In genomic region chr14:23469127-23469905, GRCh38 we compare ENCODE assay signal across 8 cellular contexts. TPM values are rescaled to one million over a fixed set of nuclear protein-coding genes. Genes with fewer than 3 reads are reported as not detected.
DNase-seq lines count a peak whose midpoint lies in the region; ATAC-seq and TF ChIP-seq lines count a peak whose summit lies in the region.

A gene with protein sequence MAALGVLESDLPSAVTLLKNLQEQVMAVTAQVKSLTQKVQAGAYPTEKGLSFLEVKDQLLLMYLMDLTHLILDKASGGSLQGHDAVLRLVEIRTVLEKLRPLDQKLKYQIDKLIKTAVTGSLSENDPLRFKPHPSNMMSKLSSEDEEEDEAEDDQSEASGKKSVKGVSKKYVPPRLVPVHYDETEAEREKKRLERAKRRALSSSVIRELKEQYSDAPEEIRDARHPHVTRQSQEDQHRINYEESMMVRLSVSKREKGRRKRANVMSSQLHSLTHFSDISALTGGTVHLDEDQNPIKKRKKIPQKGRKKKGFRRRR (plus strand): TSS chr14:23469703. CDS start chr14:23469716, 13 bp downstream.

- DNase-seq in DMS53 (lab: John Stamatoyannopoulos, UW) (peak; percentile 99), OCI-M2 (lab: John Stamatoyannopoulos, UW; ENCODE audit: unreplicated experiment) (peak; percentile 96), activated T-cell treated with anti-CD3 and anti-CD28 coated beads for 48 hours (ENCODE audit: low read depth) (peak; percentile 86), epithelial cell of proximal tubule (ENCODE audit: low read depth) (peak; percentile 100), mucosa of gallbladder (ENCODE audit: low spot score) (peak; percentile 98)
- DNase-seq in stimulated activated CD8-positive, alpha-beta memory T cell treated with anti-CD3 and anti-CD28 coated beads, Interleukin-4, amount 100 ng/mL, for 4 hours (ENCODE audit: low read depth in 2 of 2, low spot score in 1 of 2) = peak; percentile 76 to 83

- peak; percentile 76 for TF ChIP-seq CTCF in epithelial cell of proximal tubule (conservative IDR thresholded peaks at IDR 0.05; ENCODE audit: low read depth, low read length)

- H3K4me3 ChIP-seq in epithelial cell of proximal tubule (ENCODE audit: low read depth, low read length) = peak within 1 kb of the TSS; percentile 75

- peak; percentile 95 for ATAC-seq in GM21576 (IDR thresholded peaks at IDR 0.05; ENCODE audit: unreplicated experiment)

- TF ChIP-seq EP300 in Ishikawa (IDR thresholded peaks at IDR 0.05; ENCODE audit: borderline replicate concordance) = no peak

- TF ChIP-seq RAD21 in Ishikawa (IDR thresholded peaks at IDR 0.05; ENCODE audit: low read depth) = peak; percentile 27; the same call in 1 of the 2 replicates

TF ChIP-seq in Ishikawa, 13 proteins besides CTCF, POLR2A, EP300 and RAD21:
- TF ChIP-seq TAF1 (IDR thresholded peaks at IDR 0.05; ENCODE audit: low read depth) (peak; percentile 80), EGR1 (IDR thresholded peaks at IDR 0.05) (peak; percentile 39; the same call in 1 of the 2 replicates), MAX (IDR thresholded peaks at IDR 0.05) (peak; percentile 58), YY1 (IDR thresholded peaks at IDR 0.05; ENCODE audit: low read depth) (peak; percentile 97), ZBTB7A (IDR thresholded peaks at IDR 0.05; ENCODE audit: low read depth) (no peak), CREB1 (IDR thresholded peaks at IDR 0.05; ENCODE audit: low read depth) (peak; percentile 86), TCF12 (IDR thresholded peaks at IDR 0.05; ENCODE audit: low read depth) (peak; percentile 38; the same call in 1 of the 2 replicates)
- TF ChIP-seq, protein P1, sequence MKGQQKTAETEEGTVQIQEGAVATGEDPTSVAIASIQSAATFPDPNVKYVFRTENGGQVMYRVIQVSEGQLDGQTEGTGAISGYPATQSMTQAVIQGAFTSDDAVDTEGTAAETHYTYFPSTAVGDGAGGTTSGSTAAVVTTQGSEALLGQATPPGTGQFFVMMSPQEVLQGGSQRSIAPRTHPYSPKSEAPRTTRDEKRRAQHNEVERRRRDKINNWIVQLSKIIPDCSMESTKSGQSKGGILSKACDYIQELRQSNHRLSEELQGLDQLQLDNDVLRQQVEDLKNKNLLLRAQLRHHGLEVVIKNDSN (IDR thresholded peaks at IDR 0.05) = no peak

RNA-seq across cellular contexts. Expression of the gene that starts here (rescaled TPM):
- 41.3 and 41.4 TPM in 2 replicates for total RNA-seq in epithelial cell of proximal tubule
- total RNA-seq in mucosa of gallbladder = 22.9 TPM

Comparison
In these comparisons a context has a peak if more than half of its experiments do, and no peak if none do; other contexts are left out.
1. Peak in every context shown above with its lines: DNase-seq, ATAC-seq and H3K4me3 ChIP-seq.